Comparison of ENCODE assay signal across 29 cellular contexts in genomic region chr11:61907871-61908729, GRCh38. TPM values are rescaled to one million over a fixed set of nuclear protein-coding genes. Genes with fewer than 3 reads are reported as not detected.
DNase-seq lines count a peak whose midpoint lies in the region; ATAC-seq, FAIRE-seq and TF ChIP-seq lines count a peak whose summit lies in the region.
"Had no signal": no experiment of that assay in that cellular context is flagged by ENCODE, and none has a peak within 500 bp of the region (broad histone marks: within the 10 kb centered on the region; RNA-seq: fewer than 3 reads in every experiment).

No MANE protein-coding gene starts in this region.

- peaks cover 6% of the 10 kb centered on the region for H3K4me1 ChIP-seq in right cardiac atrium (ENCODE audit: control insufficient read depth, insufficient read depth, low read length)
- H3K4me1 ChIP-seq in aorta (ENCODE audit: control insufficient read depth in 1 of 2, insufficient read depth in 2 of 2, low read length in 2 of 2), result no peaks in the 10 kb centered on the region
- H3K4me1 ChIP-seq: prostate gland had no signal

- no peak for FAIRE-seq in GM12892 (lab: Jason Lieb, UNC)
- FAIRE-seq: D721Med, endothelial cell of umbilical vein, GM12878 had no signal

- H3K9me3 ChIP-seq in right cardiac atrium (ENCODE audit: control insufficient read depth, low read length), result no peaks in the 10 kb centered on the region
- H3K9me3 ChIP-seq in aorta (ENCODE audit: control insufficient read depth, low read length), result no peaks in the 10 kb centered on the region
- H3K9me3 ChIP-seq: gastroesophageal sphincter, lower lobe of right lung, prostate gland, thoracic aorta had no signal

- no peak for TF ChIP-seq POLR2A in GM12892 (IDR thresholded peaks at IDR 0.05; ENCODE audit: low read depth, low read length)

- intact Hi-C loops in Right ventricle myocardium superior (cut with DNase I), result no loop called here
- intact Hi-C loops in cardiac septum (cut with DNase I), result no loop called here
- intact Hi-C loops in right cardiac atrium (cut with DNase I), result no loop called here
- intact Hi-C loops in aorta (cut with DNase I), result no loop called here

- no peaks in the 10 kb centered on the region for H3K36me3 Mint-ChIP-seq in nephron progenitor cell (ENCODE audit: low read depth)
- H3K36me3 Mint-ChIP-seq in stimulated activated naive B cell treated with anti-CD40 and anti-IgM and Interleukin-4, amounts not matched to agents 10 μg/mL and 1 μg/mL and 100 μg/mL, for 72 hours, result no peaks in the 10 kb centered on the region
- H3K36me3 Mint-ChIP-seq: activated naive CD8-positive, alpha-beta T cell had no signal

- H3K27me3 ChIP-seq in right cardiac atrium (ENCODE audit: control insufficient read depth, insufficient read depth) (no peaks in the 10 kb centered on the region), aorta (ENCODE audit: control insufficient read depth in 1 of 2, insufficient read depth in 2 of 2, low read length in 1 of 2) (no peaks in the 10 kb centered on the region)
- H3K27me3 ChIP-seq: gastroesophageal sphincter had no signal

- no peaks in the 10 kb centered on the region for H3K9me3 Mint-ChIP-seq in nephron progenitor cell
- H3K9me3 Mint-ChIP-seq in stimulated activated naive B cell treated with anti-CD40 and anti-IgM and Interleukin-4, amounts not matched to agents 10 μg/mL and 1 μg/mL and 100 μg/mL, for 72 hours, result no peaks in the 10 kb centered on the region
- H3K9me3 Mint-ChIP-seq: activated CD8-positive, alpha-beta T cell treated with anti-CD3 and anti-CD28 coated beads for 36 hours; CD4-positive, alpha-beta T cell had no signal

- peak overlapping the region; percentile 77 for H3K27ac Mint-ChIP-seq in nephron progenitor cell
- H3K27ac Mint-ChIP-seq in stimulated activated naive B cell treated with anti-CD40 and anti-IgM and Interleukin-4, amounts not matched to agents 10 μg/mL and 1 μg/mL and 100 μg/mL, for 72 hours, result no peak overlapping the region
- H3K27ac Mint-ChIP-seq: activated CD8-positive, alpha-beta T cell treated with anti-CD3 and anti-CD28 coated beads for 36 hours; activated naive CD8-positive, alpha-beta T cell; CD4-positive, alpha-beta T cell; T-helper 17 cell had no signal

- peaks cover 6% of the 10 kb centered on the region for H3K27me3 Mint-ChIP-seq in nephron progenitor cell (ENCODE audit: low read depth, poor library complexity)
- peaks cover 8 to 13% of the 10 kb centered on the region in 2 donors for H3K27me3 Mint-ChIP-seq in stimulated activated naive B cell treated with anti-CD40 and anti-IgM and Interleukin-4, amounts not matched to agents 10 μg/mL and 1 μg/mL and 100 μg/mL, for 72 hours

- ATAC-seq in Right ventricle myocardium superior (ENCODE audit: poor library complexity) (no peak), right cardiac atrium (no peak), aorta (ENCODE audit: low FRiP score) (no peak)
- no peak for ATAC-seq in stimulated activated naive B cell treated with anti-CD40 and anti-IgM and Interleukin-4, amounts not matched to agents 10 μg/mL and 1 μg/mL and 100 μg/mL, for 72 hours (replicated peaks)
- ATAC-seq: activated CD8-positive, alpha-beta T cell treated with anti-CD3 and anti-CD28 coated beads for 36 hours; GM12878; lower lobe of right lung; T-helper 17 cell had no signal

- peaks cover 66% of the 10 kb centered on the region for H3K4me1 Mint-ChIP-seq in nephron progenitor cell
- peaks cover 11 to 20% of the 10 kb centered on the region in 2 donors for H3K4me1 Mint-ChIP-seq in stimulated activated naive B cell treated with anti-CD40 and anti-IgM and Interleukin-4, amounts not matched to agents 10 μg/mL and 1 μg/mL and 100 μg/mL, for 72 hours

- peak; percentile 30 for DNase-seq in Right ventricle myocardium superior
- no peak for DNase-seq in cardiac septum (ENCODE audit: low spot score)
- peak; percentile 7 to 40 (median 37) for DNase-seq in right cardiac atrium
- no peak for DNase-seq in nephron progenitor cell
- DNase-seq in aorta, result peak; percentile 40 to 67
- no peak for DNase-seq in stimulated activated naive B cell treated with anti-CD40 and anti-IgM and Interleukin-4, amounts not matched to agents 10 μg/mL and 1 μg/mL and 100 μg/mL, for 72 hours
- no peak for DNase-seq in KG1 (lab: John Stamatoyannopoulos, UW)
- DNase-seq in GM12892 (ENCODE audit: insufficient read length), result no peak
- DNase-seq: 8988T; activated CD4-positive, alpha-beta T cell treated with anti-CD3 and anti-CD28 coated beads for 1 hour; activated CD8-positive, alpha-beta T cell treated with anti-CD3 and anti-CD28 coated beads for 36 hours; activated T-cell treated with anti-CD3 and anti-CD28 coated beads for 4 hours; CD4-positive, alpha-beta T cell; GM23248; islet precursor cell; Karpas-422; lower lobe of right lung; NCI-H1436; NCI-H345; NCI-H748 treated with DMSO at 0.1 percent for 48 hours; stimulated activated naive CD4-positive, alpha-beta T cell treated with Interleukin-2 at 50 U/mL for 16 hours; T-helper 17 cell had no signal

- no peaks in the 10 kb centered on the region for H3K36me3 ChIP-seq in aorta (ENCODE audit: control insufficient read depth in 1 of 2, insufficient read depth in 2 of 2, low read length in 1 of 2)
- H3K36me3 ChIP-seq: prostate gland had no signal

- WGBS in right cardiac atrium, result 91% methylated on average over 21 of the region's 21 CpGs
- 92 to 93% methylated on average over 21 of the region's 21 CpGs for WGBS in aorta, 2 donors

- H3K27ac ChIP-seq in right cardiac atrium (ENCODE audit: low read length) (no peak overlapping the region), aorta (ENCODE audit: low read depth in 1 of 2, low read length in 2 of 2) (no peak overlapping the region)
- H3K27ac ChIP-seq: GM23248, lower lobe of right lung, prostate gland, thoracic aorta had no signal

- H3K4me3 ChIP-seq in right cardiac atrium (ENCODE audit: low read length), result no peak overlapping the region
- H3K4me3 ChIP-seq in aorta (ENCODE audit: low read length in 2 of 2), result no peak overlapping the region
- H3K4me3 ChIP-seq: gastroesophageal sphincter, GM12878, GM23248, lower lobe of right lung, prostate gland, thoracic aorta had no signal

- TF ChIP-seq CTCF in nephron progenitor cell (IDR thresholded peaks at IDR 0.05), result no peak

- no peak overlapping the region for H3K4me3 Mint-ChIP-seq in nephron progenitor cell
- no peak overlapping the region for H3K4me3 Mint-ChIP-seq in stimulated activated naive B cell treated with anti-CD40 and anti-IgM and Interleukin-4, amounts not matched to agents 10 μg/mL and 1 μg/mL and 100 μg/mL, for 72 hours
- H3K4me3 Mint-ChIP-seq: activated CD8-positive, alpha-beta T cell treated with anti-CD3 and anti-CD28 coated beads for 36 hours; activated naive CD8-positive, alpha-beta T cell; CD4-positive, alpha-beta T cell; T-helper 17 cell had no signal

RNA-seq across cellular contexts. Expression of gene RAB3IL1, which starts 9.3 kb away (rescaled TPM):
- 10.8 TPM for total RNA-seq in Right ventricle myocardium superior
- 9.4 TPM for total RNA-seq in cardiac septum
- total RNA-seq in right cardiac atrium, result 10 to 100 TPM; 12.0 to 18.9 (median 14.9) TPM
- polyA plus RNA-seq in right cardiac atrium, result 9.7 TPM
- total RNA-seq in aorta, result 10 to 100 TPM; 23.8 to 45.2 TPM
- polyA plus RNA-seq in aorta, result 10 to 100 TPM in 1 of 2 donors, 1 to 10 TPM in 1; 6.4 to 11.4 TPM
- polyA plus RNA-seq in GM12892 (2012; ENCODE audit: missing spikeins), result not detected
- total RNA-seq: activated CD8-positive, alpha-beta T cell treated with anti-CD3 and anti-CD28 coated beads for 36 hours; CD4-positive, alpha-beta T cell; GM12878; T-helper 17 cell had no signal

RNA-seq across cellular contexts. Expression of gene FADS3, which starts 16.8 kb away (rescaled TPM):
- total RNA-seq in Right ventricle myocardium superior (76.0 TPM), cardiac septum (126 TPM), right cardiac atrium (10 to 100 TPM; 37.5 to 50.1 (median 42.5) TPM), aorta (100 to 1,000 TPM; 120 to 180 TPM)
- polyA plus RNA-seq in right cardiac atrium (43.1 TPM), aorta (100 to 1,000 TPM in 1 of 2 donors, 10 to 100 TPM in 1; 33.8 to 402 TPM)
- 3.9 TPM for polyA plus RNA-seq in GM12892 (2012; ENCODE audit: missing spikeins)

RNA-seq across cellular contexts. Expression of gene BEST1, which starts 42.1 kb away (rescaled TPM):
- total RNA-seq in Right ventricle myocardium superior (1.3 TPM), cardiac septum (1.1 TPM), right cardiac atrium (1 to 10 TPM; 2.9 to 4.6 (median 3.2) TPM), aorta (1 to 10 TPM; 3.9 to 8.0 TPM)
- polyA plus RNA-seq in right cardiac atrium (4.6 TPM), aorta (1 to 10 TPM; 3.5 to 4.1 TPM)
- 1.1 TPM for polyA plus RNA-seq in GM12892 (2012; ENCODE audit: missing spikeins)
- total RNA-seq: endothelial cell of umbilical vein had no signal

RNA-seq across cellular contexts. Expression of gene FTH1, which starts 59.3 kb away (rescaled TPM):
- total RNA-seq in Right ventricle myocardium superior (2,228 TPM), cardiac septum (3,174 TPM), right cardiac atrium (1,000 to 10,000 TPM; 2,632 to 3,447 (median 3,097) TPM), aorta (1,000 to 10,000 TPM; 2,602 to 2,677 TPM)
- polyA plus RNA-seq in right cardiac atrium (3,090 TPM), aorta (1,000 to 10,000 TPM; 5,184 to 9,506 TPM)
- 1,700 TPM for polyA plus RNA-seq in GM12892 (2012; ENCODE audit: missing spikeins)

Comparison
In these comparisons a context has a peak if more than half of its experiments do, and no peak if none do; other contexts are left out.
1. DNase-seq: peak in Right ventricle myocardium superior (single experiment), right cardiac atrium (3 of 3) and aorta (2 of 2); none in cardiac septum (single experiment), nephron progenitor cell (single experiment), stimulated activated naive B cell treated with anti-CD40 and anti-IgM and Interleukin-4, amounts not matched to agents 10 μg/mL and 1 μg/mL and 100 μg/mL, for 72 hours (single experiment), KG1 (single experiment) and GM12892 (single experiment).